In the genomic region with DNA sequence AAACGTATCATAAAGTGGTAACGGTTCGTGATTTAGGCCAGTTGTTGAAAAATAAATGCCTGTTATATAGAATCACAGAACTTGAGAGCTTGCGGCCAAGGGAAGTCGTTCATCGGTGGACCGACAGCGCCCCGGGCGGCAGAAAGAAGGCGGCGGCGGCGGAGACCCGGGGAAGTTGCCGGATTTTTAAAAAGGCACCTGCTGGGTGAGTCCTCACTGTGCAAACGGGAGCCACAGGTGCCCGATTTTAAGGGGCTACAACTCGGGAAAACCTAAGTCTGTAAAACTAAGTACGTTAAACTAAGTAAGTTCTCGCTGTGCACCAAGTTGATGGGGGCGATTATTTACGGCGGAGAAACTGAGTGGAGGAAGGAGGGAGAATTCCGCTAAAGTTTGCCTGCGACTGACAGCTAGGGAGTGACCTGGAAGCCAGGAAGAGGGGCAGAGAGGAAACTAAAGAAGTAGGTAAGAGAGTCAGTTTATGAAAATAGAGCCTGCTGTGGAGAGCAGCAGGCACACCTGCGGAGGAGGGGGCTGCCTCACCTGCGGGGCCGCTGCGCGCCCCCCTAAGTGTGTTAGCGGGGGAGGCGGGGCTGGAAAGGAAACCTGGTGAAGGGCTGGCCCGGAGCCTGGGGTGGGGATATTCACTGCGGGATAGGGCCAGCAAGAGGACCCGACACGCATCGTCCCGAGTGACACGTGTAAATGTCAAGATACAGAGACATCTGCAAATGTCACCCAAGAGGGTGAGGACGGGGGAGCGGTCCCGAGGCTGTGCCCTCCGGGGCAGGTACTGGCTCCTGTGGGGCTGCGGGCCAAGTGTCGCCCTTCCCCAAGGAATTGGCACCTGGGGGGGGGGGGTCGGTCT, we compare ENCODE assay signal across 8 cellular contexts. TPM values are rescaled to one million over a fixed set of nuclear protein-coding genes. Genes with fewer than 3 reads are reported as not detected.
DNase-seq lines count a peak whose midpoint lies in the region; ATAC-seq, FAIRE-seq and TF ChIP-seq lines count a peak whose summit lies in the region.

No MANE protein-coding gene starts in this region.

- FAIRE-seq in A549 (lab: Jason Lieb, UNC), result no peak

- H3K9me3 ChIP-seq in A549 (peaks cover 15% of the 10 kb centered on the region; the same call in 1 of the 3 replicates), colonic mucosa (no peaks in the 10 kb centered on the region)

- peaks cover 18% of the 10 kb centered on the region for H3K27me3 ChIP-seq in colonic mucosa

- no peak for TF ChIP-seq EP300 in A549 (IDR thresholded peaks at IDR 0.05)

- TF ChIP-seq POLR2A in A549 (IDR thresholded peaks at IDR 0.05; ENCODE audit: low read length), result no peak

- TF ChIP-seq CTCF in A549 (IDR thresholded peaks at IDR 0.05), result peak; percentile 70
- TF ChIP-seq CTCF in colonic mucosa (IDR thresholded peaks at IDR 0.05), result peak; percentile 71

- H3K4me3 ChIP-seq in A549, result peak overlapping the region; percentile 61
- peak overlapping the region; percentile 30 for H3K4me3 ChIP-seq in colonic mucosa

- CTCF ChIA-PET in A549 (lab: Yijun Ruan, JAX), result interaction anchor here (0.6 to 3.3 kb wide), 49 partner anchors 10 to 533 kb away, joined by 3 to 41 read pairs (median 4); no protein-coding TSS in a partner anchor

- intact Hi-C loops in colonic mucosa (cut with DNase I), result loop anchor here (5.0 to 10.0 kb wide), 2 partner anchors 118 to 405 kb away; no protein-coding TSS in a partner anchor

- H3K27ac ChIP-seq in A549 (peak overlapping the region; percentile 63 to 93), colonic mucosa (no peak overlapping the region)

- H3K4me1 ChIP-seq in A549 (no peaks in the 10 kb centered on the region), colonic mucosa (no peaks in the 10 kb centered on the region)

- DNase-seq in A549 (ENCODE audit: low read depth in 1 of 2, low spot score in 1 of 2), result peak; percentile 66 to 70
- DNase-seq in GOT3 (lab: John Stamatoyannopoulos, UW), result peak; percentile 46
- DNase-seq in T-helper 9 cell, result peak; percentile 21
- DNase-seq in colonic mucosa, result peak; percentile 76
- peak; percentile 84 for DNase-seq in kidney tubule cell (ENCODE audit: low spot score)
- DNase-seq in stimulated activated CD4-positive, alpha-beta T cell treated with anti-CD3 and anti-CD28 coated beads, Interleukin-1b, Interleukin-23, amount 100 ng/mL, for 24 hours (ENCODE audit: low read depth in 4 of 4, low spot score in 1 of 4), result peak in 3 of 4 experiments; percentile 6 to 31 (median 21)
- DNase-seq in NCI-H2081 (lab: John Stamatoyannopoulos, UW), result no peak

- no peaks in the 10 kb centered on the region for H3K36me3 ChIP-seq in colonic mucosa

- TF ChIP-seq RAD21 in A549 (conservative IDR thresholded peaks at IDR 0.05 in 1 of 2, IDR thresholded peaks at IDR 0.05 in 1 of 2), result peak; percentile 84 to 94

- ATAC-seq in A549, result peak; percentile 85 to 90
- no peak for ATAC-seq in GM21825 (IDR thresholded peaks at IDR 0.05; ENCODE audit: unreplicated experiment)

- H3K9ac ChIP-seq in colonic mucosa (ENCODE audit: low read depth in 2 of 2, low read length in 2 of 2), result no peak overlapping the region

- H3K4me2 ChIP-seq in A549, result peak overlapping the region; percentile 100

- POLR2A ChIA-PET in A549 (lab: Yijun Ruan, JAX), result interaction anchor here (1.1 kb wide), 1 partner anchor 117 kb away, joined by 3 read pairs; no protein-coding TSS in a partner anchor

- WGBS in A549 (ENCODE audit: missing lambda C conversion rate), result 5% methylated on average over 42 of the region's 47 CpGs

TF ChIP-seq in A549, 52 proteins besides CTCF, POLR2A, EP300 and RAD21:
- peak; percentile 35; the same call in 1 of the 2 replicates for TF ChIP-seq RNF2 (IDR thresholded peaks at IDR 0.05; ENCODE audit: borderline replicate concordance, low read depth)
- TF ChIP-seq CEBPB (IDR thresholded peaks at IDR 0.05), result no peak
- TF ChIP-seq GATA3 (IDR thresholded peaks at IDR 0.05; ENCODE audit: borderline replicate concordance), result peak; percentile 17; the same call in 1 of the 2 replicates
- TF ChIP-seq SMC3 (IDR thresholded peaks at IDR 0.05), result peak; percentile 82
TF ChIP-seq in A549: peak in this region for 3.

RNA-seq across cellular contexts. Expression of gene ADAM12, which starts 1.0 kb away (rescaled TPM):
- polyA plus RNA-seq in A549 (2011; rRNA removed), result 1.6 and 2.2 TPM in 2 replicates
- 0.56 and 0.67 TPM in 2 replicates for polyA plus RNA-seq in A549 (2012; cell fraction: cytosol; rRNA removed)
- polyA plus RNA-seq in A549 (2012; cell fraction: nucleus; rRNA removed), result 1.1 and 1.8 TPM in 2 replicates
- polyA plus RNA-seq in A549 (2017; fragmentation: RNase III; extraction: RNeasy Plus Mini Kit Qiagen cat#74134 plus additional on column Dnase treatment), result 4.5 to 4.8 TPM (median 4.8 TPM) in 3 replicates
- 1.4 and 6.1 TPM in 2 replicates for polyA minus RNA-seq in A549 (2011; rRNA and poly(A)+ RNA removed)
- under 1 TPM; 0.30 to 0.64 TPM for total RNA-seq in colonic mucosa

Comparison
In these comparisons a context has a peak if more than half of its experiments do, and no peak if none do; other contexts are left out.
1. DNase-seq: peak in A549 (2 of 2), GOT3 (single experiment), T-helper 9 cell (single experiment), colonic mucosa (single experiment), kidney tubule cell (single experiment) and stimulated activated CD4-positive, alpha-beta T cell treated with anti-CD3 and anti-CD28 coated beads, Interleukin-1b, Interleukin-23, amount 100 ng/mL, for 24 hours (3 of 4); none in NCI-H2081 (0 of 2).